ENCODE assay signal across 8 cellular contexts in the genomic region with DNA sequence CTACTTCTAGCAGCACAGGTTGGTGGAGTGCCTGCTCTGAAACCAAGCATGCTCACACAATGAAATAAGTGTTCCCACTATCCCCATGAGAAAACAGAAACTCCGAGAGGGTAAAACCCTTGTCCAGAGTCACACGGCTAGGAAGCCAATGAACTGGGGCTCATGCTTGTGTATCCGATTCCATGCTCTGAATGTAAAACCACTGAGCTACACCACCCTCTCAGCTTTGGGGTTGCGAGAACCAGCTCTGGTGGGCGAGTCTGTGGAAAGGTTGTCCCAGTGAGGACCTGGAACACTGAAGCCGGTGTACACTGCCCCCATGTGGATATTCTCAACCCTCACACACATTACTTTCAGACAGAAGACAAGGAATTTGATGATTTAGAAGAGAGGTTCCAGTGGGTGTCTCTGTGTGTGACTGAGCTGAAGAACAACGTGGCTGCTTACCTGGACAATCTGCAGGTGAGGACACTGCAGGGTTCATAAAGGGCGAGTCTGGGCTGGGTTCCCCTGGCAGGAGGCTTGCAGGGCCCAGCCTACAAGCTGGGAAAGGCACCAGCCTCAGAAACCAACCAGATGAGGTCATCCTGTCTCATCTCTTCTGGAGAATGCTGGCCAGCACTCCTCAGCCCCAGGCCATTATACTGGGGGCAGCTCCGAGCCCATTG. TPM values are rescaled to one million over a fixed set of nuclear protein-coding genes. Genes with fewer than 3 reads are reported as not detected.
A peak's percentile ranks its signal among the peaks of the same experiment; 100 is the strongest.
DNase-seq lines count a peak whose midpoint lies in the region; ATAC-seq, FAIRE-seq and TF ChIP-seq lines count a peak whose summit lies in the region.

No MANE protein-coding gene starts in this region.

- no peaks in the 10 kb centered on the region for H3K9me1 ChIP-seq in keratinocyte (ENCODE audit: control insufficient read depth, extremely low read depth, insufficient read depth, low read length)

- no peaks in the 10 kb centered on the region for H3K79me2 ChIP-seq in PC-3 (ENCODE audit: low read length)
- H3K79me2 ChIP-seq in keratinocyte (ENCODE audit: control insufficient read depth, insufficient read depth, low read length): no peaks in the 10 kb centered on the region

- no peaks in the 10 kb centered on the region for H3K9me2 ChIP-seq in PC-3 (replicated peaks; ENCODE audit: low read length)

- no peaks in the 10 kb centered on the region for H3K27me3 ChIP-seq in PC-3 (ENCODE audit: low read length)
- no peaks in the 10 kb centered on the region for H3K27me3 ChIP-seq in keratinocyte (ENCODE audit: control insufficient read depth, extremely low read depth, insufficient read depth, low read length)

- no peaks in the 10 kb centered on the region for H4K20me1 ChIP-seq in PC-3 (ENCODE audit: low read length)
- H4K20me1 ChIP-seq in keratinocyte (ENCODE audit: control insufficient read depth, extremely low read depth, insufficient read depth, low read length): no peaks in the 10 kb centered on the region

- H3K9ac ChIP-seq in PC-3 (ENCODE audit: low read length) (peak overlapping the region; percentile 36), keratinocyte (ENCODE audit: control insufficient read depth, extremely low read depth, insufficient read depth, low read length) (peak overlapping the region; percentile 64)

- H3F3A ChIP-seq in PC-3 (ENCODE audit: low read length, unreplicated experiment): no peaks in the 10 kb centered on the region

- H3K4me2 ChIP-seq in PC-3 (ENCODE audit: low read length): peak overlapping the region; percentile 45
- H3K4me2 ChIP-seq in keratinocyte (ENCODE audit: control insufficient read depth, extremely low read depth, insufficient read depth, low read depth, low read length): peak overlapping the region; percentile 56

- H3K36me3 ChIP-seq in PC-3 (ENCODE audit: low read depth, low read length) (no peaks in the 10 kb centered on the region), keratinocyte (ENCODE audit: control insufficient read depth in 2 of 2, extremely low read depth in 1 of 2, insufficient read depth in 2 of 2, low read length in 2 of 2) (peaks cover 0 to 12% of the 10 kb centered on the region in 2 experiments)

- H3K27ac ChIP-seq in PC-3 (ENCODE audit: low read length) (peak overlapping the region; percentile 57), keratinocyte (ENCODE audit: control insufficient read depth, insufficient read depth, low read length) (peak overlapping the region; percentile 81), substantia nigra (ENCODE audit: low read depth, low read length, poor library complexity, severe bottlenecking) (peak overlapping the region; percentile 60)

- ATAC-seq in GM18520 (IDR thresholded peaks at IDR 0.05; ENCODE audit: unreplicated experiment) (peak; percentile 28), HG03439 (IDR thresholded peaks at IDR 0.05; ENCODE audit: unreplicated experiment) (peak; percentile 44), PC-3 (peak; percentile 88)

- BruUV-seq in PC-3 (replicated peaks; lab: Mats Ljungman, UMichigan): no TSS peak

- in situ Hi-C loops in T47D (cut with HindIII; ENCODE audit: low pct_unique_long_range_greater_than_20kb, low sequenced_read_pairs): no loop called here

- POLR2A ChIA-PET in PC-3 (lab: Charles Lee; ENCODE audit: unreplicated experiment): interaction anchor here (0.6 to 0.7 kb wide), 2 partner anchors 133 to 403 kb away, joined by 4 read pairs; no protein-coding TSS in a partner anchor

- dilution Hi-C loops in keratinocyte (cut with MboI; ENCODE audit: extremely low pct_ligation_motif_present, low sequenced_read_pairs): no loop called here

- DNase-seq in CD1c-positive myeloid dendritic cell (ENCODE audit: extremely low spot score) (peak; percentile 21), PC-3 (peak; percentile 91), T47D (ENCODE audit: low read depth in 1 of 2, low spot score in 1 of 2) (peak; percentile 59 to 81), keratinocyte (ENCODE audit: low read depth, low spot score) (peak; percentile 99), substantia nigra (lab: John Stamatoyannopoulos, UW) (peak in 26 of 49 donors; percentile 5 to 61 (median 30)), NCI-H1105 treated with DMSO at 0.1 percent for 48 hours (lab: John Stamatoyannopoulos, UW) (no peak)

- peak; percentile 98 for FAIRE-seq in keratinocyte (lab: Jason Lieb, UNC)

- H2AFZ ChIP-seq in PC-3 (ENCODE audit: low read length) (peak overlapping the region; percentile 65), keratinocyte (ENCODE audit: control insufficient read depth, low read length) (peak overlapping the region; percentile 57)

- TF ChIP-seq CTCF in PC-3 (conservative IDR thresholded peaks at IDR 0.05; ENCODE audit: low read depth, low read length): peak; percentile 99
- TF ChIP-seq CTCF in keratinocyte (optimal IDR thresholded peaks at IDR 0.05 in 1 of 3, IDR thresholded peaks at IDR 0.05 in 1 of 3, conservative IDR thresholded peaks at IDR 0.05 in 1 of 3; ENCODE audit: extremely low read depth in 1 of 3, insufficient read depth in 2 of 3, low read length in 3 of 3): peak; percentile 72 to 92 (median 82)

- H3K4me1 ChIP-seq in PC-3 (ENCODE audit: insufficient read depth, low read length) (peaks cover 30% of the 10 kb centered on the region), keratinocyte (ENCODE audit: control insufficient read depth, extremely low read depth, insufficient read depth, low read length) (peaks cover 20% of the 10 kb centered on the region)

- CTCF ChIA-PET in PC-3 (lab: Charles Lee): interaction anchor here (0.5 to 2.2 kb wide), 13 partner anchors 10 to 247 kb away, joined by 3 to 17 read pairs (median 5); partner anchors contain the start of gene ARHGEF37

- intact Hi-C loops in PC-3 (cut with micrococcal nuclease): loop anchor here (1.0 to 5.0 kb wide), 5 partner anchors 37 to 236 kb away; partner anchors contain the start of gene ARHGEF37

- no peaks in the 10 kb centered on the region for H3K9me3 ChIP-seq in PC-3 (ENCODE audit: low read length)
- H3K9me3 ChIP-seq in keratinocyte (ENCODE audit: control insufficient read depth, low read depth, low read length): no peaks in the 10 kb centered on the region

- H3K4me3 ChIP-seq in PC-3 (ENCODE audit: low read length) (no peak overlapping the region), keratinocyte (ENCODE audit: control insufficient read depth in 2 of 3, extremely low read depth in 1 of 3, insufficient read depth in 2 of 3, low read depth in 1 of 3, low read length in 3 of 3) (peak overlapping the region in 1 of 3 experiments; percentile 7)

RNA-seq across cellular contexts. Expression of gene ARHGEF37, which starts 37.4 kb away (rescaled TPM):
- 5.2 and 6.5 TPM in 2 replicates for total RNA-seq in PC-3 (2014; rRNA removed)
- 4.1 to 25.0 TPM (median 8.7 TPM) in 3 replicates for polyA plus RNA-seq in keratinocyte
- polyA plus RNA-seq in keratinocyte (2011; ENCODE audit: low read depth): 19.3 TPM
- 7.9 and 8.8 TPM in 2 replicates for polyA plus RNA-seq in keratinocyte (2011; cell fraction: cytosol; rRNA removed)
- polyA plus RNA-seq in keratinocyte (2011; cell fraction: nucleus; rRNA removed): 22.3 and 22.9 TPM in 2 replicates
- 5.7 and 29.3 TPM in 2 replicates for polyA plus RNA-seq in keratinocyte (2012; ENCODE audit: low replicate concordance)
- 6.6 to 21.9 TPM (median 11.9 TPM) in 3 replicates for polyA minus RNA-seq in keratinocyte
- 6.9 TPM for polyA minus RNA-seq in keratinocyte (2011; cell fraction: cytosol; rRNA and poly(A)+ RNA removed)
- 15.3 and 18.8 TPM in 2 replicates for polyA minus RNA-seq in keratinocyte (2011; cell fraction: nucleus; rRNA and poly(A)+ RNA removed)

Comparison
In these comparisons a context has a peak if more than half of its experiments do, and no peak if none do; other contexts are left out.
1. ATAC-seq: peak in every context shown above with its lines; median percentile 88 in PC-3; 44 in HG03439; 28 in GM18520.